In genomic region chr3:172711457-172711800, GRCh38 we compare ENCODE assay signal across 8 cellular contexts. TPM values are rescaled to one million over a fixed set of nuclear protein-coding genes. Genes with fewer than 3 reads are reported as not detected.
DNase-seq lines count a peak whose midpoint lies in the region; ATAC-seq and TF ChIP-seq lines count a peak whose summit lies in the region.

No MANE protein-coding gene starts in this region.

- H2BK120ac ChIP-seq in mesendoderm (ENCODE audit: low read depth, low read length) = no peak overlapping the region

- H3K9me3 Mint-ChIP-seq in activated T-cell treated with anti-CD3 and anti-CD28 coated beads, Interleukin-2, amount 50 U/mL, for 4 hours = no peaks in the 10 kb centered on the region
- H3K9me3 Mint-ChIP-seq in brain = no peaks in the 10 kb centered on the region

- H3K56ac ChIP-seq in mesendoderm (ENCODE audit: low read length) = peak overlapping the region; percentile 37

- no peak overlapping the region for H4K8ac ChIP-seq in mesendoderm (ENCODE audit: low read depth, low read length)

- peak overlapping the region; percentile 23 for H3K9ac ChIP-seq in mesendoderm (ENCODE audit: low read length)

- no peaks in the 10 kb centered on the region for H3K79me1 ChIP-seq in mesendoderm (ENCODE audit: low read length)

- no peak for ATAC-seq in activated T-cell treated with anti-CD3 and anti-CD28 coated beads, Interleukin-2, amount 50 U/mL, for 4 hours
- ATAC-seq in HG03439 (IDR thresholded peaks at IDR 0.05; ENCODE audit: unreplicated experiment) = no peak

- no CpG with 5 or more reads among the region's 2 CpGs for WGBS in mesendoderm (ENCODE audit: extremely low coverage, insufficient coverage, low lambda C conversion rate)

- TF ChIP-seq CTCF in NB4 (IDR thresholded peaks at IDR 0.05; ENCODE audit: low read depth, low read length) = no peak
- no peak for TF ChIP-seq CTCF in brain (conservative IDR thresholded peaks at IDR 0.05)

- no peak overlapping the region for H3K4me2 ChIP-seq in mesendoderm (ENCODE audit: low read length)

- no peak overlapping the region for H3K18ac ChIP-seq in mesendoderm (ENCODE audit: low read length)

- H3K27me3 Mint-ChIP-seq in activated T-cell treated with anti-CD3 and anti-CD28 coated beads, Interleukin-2, amount 50 U/mL, for 4 hours (ENCODE audit: low read depth) = no peaks in the 10 kb centered on the region
- peaks cover 28% of the 10 kb centered on the region for H3K27me3 Mint-ChIP-seq in brain

- H3K4ac ChIP-seq in mesendoderm (ENCODE audit: low read depth, low read length) = no peak overlapping the region

- H3K4me1 ChIP-seq in mesendoderm (ENCODE audit: control insufficient read depth, low read depth, low read length) = peaks cover 2% of the 10 kb centered on the region

- H3K27ac ChIP-seq in mesendoderm (ENCODE audit: low read depth, low read length) = no peak overlapping the region

- H3K4me3 ChIP-seq in NB4 (ENCODE audit: low read depth, low read length) = peak overlapping the region; percentile 98
- no peak overlapping the region for H3K4me3 ChIP-seq in mesendoderm (ENCODE audit: low read length)

- H3K27me3 ChIP-seq in mesendoderm (ENCODE audit: insufficient read depth, low read length, poor library complexity) = no peaks in the 10 kb centered on the region

- DNase-seq in activated T-cell treated with anti-CD3 and anti-CD28 coated beads, Interleukin-2, amount 50 U/mL, for 4 hours = no peak
- DNase-seq in activated T-cell treated with anti-CD3 and anti-CD28 coated beads, Interleukin-2, amount 50 U/mL, for 1 hour = no peak
- DNase-seq in NB4 (ENCODE audit: low read depth) = peak; percentile 77
- DNase-seq in mesendoderm = no peak
- DNase-seq in HuH-7.5 (ENCODE audit: low spot score) = no peak
- DNase-seq in NCI-H1436 (lab: John Stamatoyannopoulos, UW) = no peak

- H3K4me3 Mint-ChIP-seq in activated T-cell treated with anti-CD3 and anti-CD28 coated beads, Interleukin-2, amount 50 U/mL, for 4 hours = peak overlapping the region; percentile 94
- peak overlapping the region; percentile 91 to 98 (median 96) for H3K4me3 Mint-ChIP-seq in brain

- H3K79me2 ChIP-seq in mesendoderm (ENCODE audit: control insufficient read depth, insufficient read depth, low read length) = no peaks in the 10 kb centered on the region

- no peak overlapping the region for H2AK5ac ChIP-seq in mesendoderm (ENCODE audit: low read length)

- no peak overlapping the region for H2BK5ac ChIP-seq in mesendoderm (ENCODE audit: low read length)

- peaks cover 20% of the 10 kb centered on the region for H3K4me1 Mint-ChIP-seq in activated T-cell treated with anti-CD3 and anti-CD28 coated beads, Interleukin-2, amount 50 U/mL, for 4 hours (ENCODE audit: low read depth)
- H3K4me1 Mint-ChIP-seq in brain = peaks cover 18% of the 10 kb centered on the region

- H4K5ac ChIP-seq in mesendoderm (ENCODE audit: low read length) = peak overlapping the region; percentile 36

- no peaks in the 10 kb centered on the region for H3K36me3 Mint-ChIP-seq in activated T-cell treated with anti-CD3 and anti-CD28 coated beads, Interleukin-2, amount 50 U/mL, for 4 hours (ENCODE audit: insufficient read depth)
- no peaks in the 10 kb centered on the region for H3K36me3 Mint-ChIP-seq in brain

- H3K23ac ChIP-seq in mesendoderm (ENCODE audit: low read length) = no peak overlapping the region

- H3K27ac Mint-ChIP-seq in brain = peak overlapping the region in 4 of 5 experiments; percentile 76 to 94 (median 92)

- no peaks in the 10 kb centered on the region for H3K36me3 ChIP-seq in mesendoderm (ENCODE audit: control insufficient read depth, insufficient read depth, low read length)

- H2BK15ac ChIP-seq in mesendoderm (replicated peaks; ENCODE audit: low read depth) = no peak overlapping the region

- TF ChIP-seq POLR2A in NB4 (IDR thresholded peaks at IDR 0.05; ENCODE audit: extremely low read depth, insufficient read length) = no peak

RNA-seq across cellular contexts. Expression of gene NCEH1, which starts 0.6 kb away (rescaled TPM):
- total RNA-seq in activated T-cell treated with anti-CD3 and anti-CD28 coated beads, Interleukin-2, amount 50 U/mL, for 4 hours = 1 to 10 TPM; 4.5 to 5.9 (median 4.6) TPM
- polyA plus RNA-seq in brain (ENCODE audit: insufficient read depth, low read depth, low replicate concordance) = 4.2 TPM
- 3.0 TPM for polyA plus RNA-seq in mesendoderm (2013, experiment 1 of 2)
- polyA plus RNA-seq in mesendoderm (2013, experiment 2 of 2) = 2.9 TPM

RNA-seq across cellular contexts. Expression of gene ECT2, which starts 39.1 kb away (rescaled TPM):
- total RNA-seq in activated T-cell treated with anti-CD3 and anti-CD28 coated beads, Interleukin-2, amount 50 U/mL, for 4 hours = 10 to 100 TPM in 2 of 3 donors, 1 to 10 TPM in 1; 8.6 to 11.0 (median 10.2) TPM
- polyA plus RNA-seq in brain (ENCODE audit: insufficient read depth, low read depth, low replicate concordance) = 19.3 TPM
- polyA plus RNA-seq in mesendoderm (2013, experiment 1 of 2) = 50.4 TPM
- 49.9 TPM for polyA plus RNA-seq in mesendoderm (2013, experiment 2 of 2)
